1 cellular context compared by ENCODE assay signal in the genomic region with DNA sequence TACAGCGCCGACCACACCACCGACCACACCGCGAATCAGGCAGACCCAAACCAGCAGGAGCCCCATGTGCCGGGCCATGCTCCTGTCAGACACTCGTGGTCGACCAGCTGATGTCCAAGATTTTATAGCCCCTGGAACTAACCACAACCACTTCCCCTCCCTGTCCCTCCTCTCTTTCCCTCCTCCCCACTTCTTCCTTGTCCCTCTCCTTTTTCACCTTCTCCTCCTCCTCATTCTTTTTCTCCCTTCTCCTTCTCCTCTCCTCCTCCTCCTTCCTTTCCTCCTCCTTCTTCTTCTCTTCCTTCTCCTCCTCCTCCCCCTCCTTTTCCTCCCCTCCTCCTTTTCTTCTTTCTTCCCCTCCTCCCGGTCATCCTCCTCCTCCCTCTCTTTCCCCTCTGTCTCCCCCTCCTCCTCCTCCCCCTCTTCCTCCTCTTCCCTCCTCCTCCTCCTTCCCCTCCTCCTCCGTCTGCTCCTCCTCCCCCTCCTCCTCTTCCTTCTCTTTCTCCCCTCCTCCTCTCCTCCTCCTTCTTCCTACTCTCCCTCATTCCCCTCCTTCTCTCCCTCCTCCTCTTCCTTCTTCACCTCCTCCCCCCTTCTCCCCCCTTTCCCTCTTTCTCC.
TF ChIP-seq lines count a peak whose summit lies in the region.

No MANE protein-coding gene starts in this region.

TF ChIP-seq in GM23338, 12 proteins besides CTCF, POLR2A, EP300 and RAD21 (continued from another document):
- TF ChIP-seq, protein P1, sequence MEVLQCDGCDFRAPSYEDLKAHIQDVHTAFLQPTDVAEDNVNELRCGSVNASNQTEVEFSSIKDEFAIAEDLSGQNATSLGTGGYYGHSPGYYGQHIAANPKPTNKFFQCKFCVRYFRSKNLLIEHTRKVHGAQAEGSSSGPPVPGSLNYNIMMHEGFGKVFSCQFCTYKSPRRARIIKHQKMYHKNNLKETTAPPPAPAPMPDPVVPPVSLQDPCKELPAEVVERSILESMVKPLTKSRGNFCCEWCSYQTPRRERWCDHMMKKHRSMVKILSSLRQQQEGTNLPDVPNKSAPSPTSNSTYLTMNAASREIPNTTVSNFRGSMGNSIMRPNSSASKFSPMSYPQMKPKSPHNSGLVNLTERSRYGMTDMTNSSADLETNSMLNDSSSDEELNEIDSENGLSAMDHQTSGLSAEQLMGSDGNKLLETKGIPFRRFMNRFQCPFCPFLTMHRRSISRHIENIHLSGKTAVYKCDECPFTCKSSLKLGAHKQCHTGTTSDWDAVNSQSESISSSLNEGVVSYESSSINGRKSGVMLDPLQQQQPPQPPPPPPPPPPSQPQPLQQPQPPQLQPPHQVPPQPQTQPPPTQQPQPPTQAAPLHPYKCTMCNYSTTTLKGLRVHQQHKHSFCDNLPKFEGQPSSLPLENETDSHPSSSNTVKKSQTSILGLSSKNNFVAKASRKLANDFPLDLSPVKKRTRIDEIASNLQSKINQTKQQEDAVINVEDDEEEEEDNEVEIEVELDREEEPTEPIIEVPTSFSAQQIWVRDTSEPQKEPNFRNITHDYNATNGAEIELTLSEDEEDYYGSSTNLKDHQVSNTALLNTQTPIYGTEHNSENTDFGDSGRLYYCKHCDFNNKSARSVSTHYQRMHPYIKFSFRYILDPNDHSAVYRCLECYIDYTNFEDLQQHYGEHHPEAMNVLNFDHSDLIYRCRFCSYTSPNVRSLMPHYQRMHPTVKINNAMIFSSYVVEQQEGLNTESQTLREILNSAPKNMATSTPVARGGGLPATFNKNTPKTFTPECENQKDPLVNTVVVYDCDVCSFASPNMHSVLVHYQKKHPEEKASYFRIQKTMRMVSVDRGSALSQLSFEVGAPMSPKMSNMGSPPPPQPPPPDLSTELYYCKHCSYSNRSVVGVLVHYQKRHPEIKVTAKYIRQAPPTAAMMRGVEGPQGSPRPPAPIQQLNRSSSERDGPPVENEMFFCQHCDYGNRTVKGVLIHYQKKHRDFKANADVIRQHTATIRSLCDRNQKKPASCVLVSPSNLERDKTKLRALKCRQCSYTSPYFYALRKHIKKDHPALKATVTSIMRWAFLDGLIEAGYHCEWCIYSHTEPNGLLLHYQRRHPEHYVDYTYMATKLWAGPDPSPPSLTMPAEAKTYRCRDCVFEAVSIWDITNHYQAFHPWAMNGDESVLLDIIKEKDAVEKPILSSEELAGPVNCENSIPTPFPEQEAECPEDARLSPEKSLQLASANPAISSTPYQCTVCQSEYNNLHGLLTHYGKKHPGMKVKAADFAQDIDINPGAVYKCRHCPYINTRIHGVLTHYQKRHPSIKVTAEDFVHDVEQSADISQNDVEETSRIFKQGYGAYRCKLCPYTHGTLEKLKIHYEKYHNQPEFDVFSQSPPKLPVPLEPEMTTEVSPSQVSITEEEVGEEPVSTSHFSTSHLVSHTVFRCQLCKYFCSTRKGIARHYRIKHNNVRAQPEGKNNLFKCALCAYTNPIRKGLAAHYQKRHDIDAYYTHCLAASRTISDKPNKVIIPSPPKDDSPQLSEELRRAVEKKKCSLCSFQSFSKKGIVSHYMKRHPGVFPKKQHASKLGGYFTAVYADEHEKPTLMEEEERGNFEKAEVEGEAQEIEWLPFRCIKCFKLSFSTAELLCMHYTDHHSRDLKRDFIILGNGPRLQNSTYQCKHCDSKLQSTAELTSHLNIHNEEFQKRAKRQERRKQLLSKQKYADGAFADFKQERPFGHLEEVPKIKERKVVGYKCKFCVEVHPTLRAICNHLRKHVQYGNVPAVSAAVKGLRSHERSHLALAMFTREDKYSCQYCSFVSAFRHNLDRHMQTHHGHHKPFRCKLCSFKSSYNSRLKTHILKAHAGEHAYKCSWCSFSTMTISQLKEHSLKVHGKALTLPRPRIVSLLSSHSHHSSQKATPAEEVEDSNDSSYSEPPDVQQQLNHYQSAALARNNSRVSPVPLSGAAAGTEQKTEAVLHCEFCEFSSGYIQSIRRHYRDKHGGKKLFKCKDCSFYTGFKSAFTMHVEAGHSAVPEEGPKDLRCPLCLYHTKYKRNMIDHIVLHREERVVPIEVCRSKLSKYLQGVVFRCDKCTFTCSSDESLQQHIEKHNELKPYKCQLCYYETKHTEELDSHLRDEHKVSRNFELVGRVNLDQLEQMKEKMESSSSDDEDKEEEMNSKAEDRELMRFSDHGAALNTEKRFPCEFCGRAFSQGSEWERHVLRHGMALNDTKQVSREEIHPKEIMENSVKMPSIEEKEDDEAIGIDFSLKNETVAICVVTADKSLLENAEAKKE (CRISPR knock-in tag; IDR thresholded peaks at IDR 0.05): no peak
- TF ChIP-seq STAT1 (IDR thresholded peaks at IDR 0.05; ENCODE audit: unreplicated experiment): no peak
- TF ChIP-seq EZH2 (IDR thresholded peaks at IDR 0.05; ENCODE audit: low read depth, unreplicated experiment): no peak
- TF ChIP-seq NANOG (IDR thresholded peaks at IDR 0.05; ENCODE audit: borderline replicate concordance): no peak
- TF ChIP-seq JUNB (IDR thresholded peaks at IDR 0.05; ENCODE audit: unreplicated experiment): no peak
- no peak for TF ChIP-seq ZNF331 (CRISPR knock-in tag; IDR thresholded peaks at IDR 0.05; ENCODE audit: low read depth)
